ENCODE assay signal across 29 cellular contexts in genomic region chr14:47678993-47679392, GRCh38. TPM values are rescaled to one million over a fixed set of nuclear protein-coding genes. Genes with fewer than 3 reads are reported as not detected.
DNase-seq lines count a peak whose midpoint lies in the region; FAIRE-seq and TF ChIP-seq lines count a peak whose summit lies in the region.
"Had no signal": no experiment of that assay in that cellular context is flagged by ENCODE, and none has a peak within 500 bp of the region (broad histone marks: within the 10 kb centered on the region; RNA-seq: fewer than 3 reads in every experiment).

No MANE protein-coding gene starts in this region.

- no peak overlapping the region for H3K56ac ChIP-seq in H1 (replicated peaks; ENCODE audit: insufficient read length, low read depth, low read length)

- TF ChIP-seq RAD21 in H1 (IDR thresholded peaks at IDR 0.05 in 1 of 2, conservative IDR thresholded peaks at IDR 0.05 in 1 of 2; ENCODE audit: low read depth in 2 of 2, low read length in 2 of 2), result peak; percentile 75 to 80

- H3K36me3 ChIP-seq in H7 (replicated peaks; ENCODE audit: control insufficient read depth, insufficient read depth, low read length) (no peaks in the 10 kb centered on the region), H1 (ENCODE audit: control insufficient read depth in 2 of 4, insufficient read depth in 4 of 4, low read length in 3 of 4) (no peaks in the 10 kb centered on the region)
- H3K36me3 ChIP-seq: Peyer's patch, SJCRH30, thoracic aorta, vagina had no signal

- H3K4me1 Mint-ChIP-seq in neural crest cell, result peaks cover 15% of the 10 kb centered on the region
- H3K4me1 Mint-ChIP-seq: activated B cell treated with CpG ODN at 0.5 μM for 24 hours, IgD-negative memory B cell had no signal

- TF ChIP-seq EP300 in H1 (IDR thresholded peaks at IDR 0.05; ENCODE audit: borderline replicate concordance in 1 of 2, low read depth in 2 of 2, low read length in 2 of 2), result no peak

- no peak overlapping the region for H2BK5ac ChIP-seq in H1 (ENCODE audit: low read depth, low read length)

- no peak overlapping the region for H2BK12ac ChIP-seq in H1 (ENCODE audit: low read depth, low read length)

- H2BK15ac ChIP-seq in H1 (ENCODE audit: low read length), result no peak overlapping the region

- TF ChIP-seq POLR2A in H1 (IDR thresholded peaks at IDR 0.05; ENCODE audit: control extremely low read depth in 1 of 2, low read depth in 2 of 2, low read length in 2 of 2), result no peak

- H2BK20ac ChIP-seq in H1 (ENCODE audit: low read length), result no peak overlapping the region

- H3K4me2 ChIP-seq in H1 (ENCODE audit: insufficient read depth in 1 of 2, low read depth in 2 of 2, low read length in 2 of 2), result no peak overlapping the region

- H4K8ac ChIP-seq in H1 (ENCODE audit: extremely low read depth, insufficient read depth, low read length), result no peak overlapping the region

- no peak overlapping the region for H3K9ac ChIP-seq in H1 (replicated peaks in 1 of 4; ENCODE audit: extremely low read depth in 1 of 4, low read depth in 3 of 4, low read length in 3 of 4)

- H4K20me1 ChIP-seq in H1 (replicated peaks in 1 of 2; ENCODE audit: control insufficient read depth in 1 of 2, insufficient read depth in 2 of 2, low read length in 2 of 2), result peaks cover 0 to 3% of the 10 kb centered on the region in 2 experiments

- no peak overlapping the region for H2AFZ ChIP-seq in H1 (ENCODE audit: low read length)

- H3K27ac Mint-ChIP-seq in neural crest cell (ENCODE audit: unreplicated experiment), result no peak overlapping the region
- H3K27ac Mint-ChIP-seq: activated B cell treated with CpG ODN at 0.5 μM for 24 hours; activated T-cell treated with anti-CD3 and anti-CD28 coated beads, Interleukin-2, amount 50 U/mL, for 72 hours; CD4-positive, CD25-positive, alpha-beta regulatory T cell had no signal

- H3K9me3 Mint-ChIP-seq in neural crest cell, result no peaks in the 10 kb centered on the region
- H3K9me3 Mint-ChIP-seq: activated B cell treated with CpG ODN at 0.5 μM for 24 hours; activated T-cell treated with anti-CD3 and anti-CD28 coated beads, Interleukin-2, amount 50 U/mL, for 72 hours; IgD-negative memory B cell had no signal

- H4K91ac ChIP-seq in H1 (replicated peaks; ENCODE audit: insufficient read length, low read length), result no peak overlapping the region

- H3K4ac ChIP-seq in H1 (replicated peaks; ENCODE audit: insufficient read length, low read depth, low read length), result no peak overlapping the region

- no peak overlapping the region for H3K4me3 Mint-ChIP-seq in neural crest cell
- H3K4me3 Mint-ChIP-seq: activated B cell treated with CpG ODN at 0.5 μM for 24 hours; activated T-cell treated with anti-CD3 and anti-CD28 coated beads, Interleukin-2, amount 50 U/mL, for 72 hours; CD4-positive, CD25-positive, alpha-beta regulatory T cell; IgD-negative memory B cell had no signal

- H2AK5ac ChIP-seq in H1 (ENCODE audit: low read depth, low read length), result no peak overlapping the region

- H3K14ac ChIP-seq in H1 (ENCODE audit: insufficient read length), result no peak overlapping the region

- no peak overlapping the region for H3K23ac ChIP-seq in H1 (ENCODE audit: insufficient read length)

- POLR2A ChIA-PET in H1 (lab: Charles Lee; ENCODE audit: partially characterized antibody), result no interaction called here

- H3K27ac ChIP-seq in H1 (ENCODE audit: low read depth, low read length), result no peak overlapping the region
- H3K27ac ChIP-seq: Peyer's patch, SJCRH30, thoracic aorta, vagina had no signal

- DNase-seq in H7 (peak; percentile 46), NCI-H1105 treated with DMSO at 0.1 percent for 48 hours (lab: John Stamatoyannopoulos, UW) (peak; percentile 17), H1 (ENCODE audit: low read depth in 1 of 2, low spot score in 2 of 2) (no peak), neural crest cell (ENCODE audit: low read depth, low spot score) (no peak), NCI-H446 (lab: John Stamatoyannopoulos, UW) (no peak), GM19239 (ENCODE audit: insufficient read length, low spot score) (no peak), C1 segment of cervical spinal cord (lab: John Stamatoyannopoulos, UW) (no peak), NOMO-1 (lab: John Stamatoyannopoulos, UW; ENCODE audit: unreplicated experiment in 2 of 2) (no peak)
- DNase-seq: activated B cell treated with CpG ODN at 0.5 μM for 24 hours; activated CD4-positive, alpha-beta T cell treated with anti-CD3 and anti-CD28 coated beads, Interleukin-2, amount 50 U/mL, for 4 hours; activated naive CD4-positive, alpha-beta T cell; activated T-cell treated with anti-CD3 and anti-CD28 coated beads, Interleukin-2, amount 50 U/mL, for 72 hours; CD4-positive, CD25-positive, alpha-beta regulatory T cell; cerebellar nuclear complex; DMS 273 treated with DMSO at 0.1 percent for 48 hours; glutamatergic neuron; GOT3; kidney glomerular epithelial cell; NCI-H1092; NCI-H1930; NCI-H345; Peyer's patch; SJCRH30; stimulated activated naive CD4-positive, alpha-beta T cell had no signal

- H3K9me3 ChIP-seq in H1 (ENCODE audit: insufficient read depth in 2 of 2, low read depth in 1 of 2, low read length in 1 of 2), result no peaks in the 10 kb centered on the region
- H3K9me3 ChIP-seq: Peyer's patch, SJCRH30, thoracic aorta, vagina had no signal

- WGBS in H1 (ENCODE audit: extremely low coverage in 1 of 2, insufficient coverage in 1 of 2, insufficient read length in 1 of 2, insufficient replicate concordance in 2 of 2, low coverage in 1 of 2, low lambda C conversion rate in 2 of 2, missing lambda C conversion rate in 1 of 2), 2 experiments, result 29% methylated on average over 1 of the region's 1 CpG; no CpG with 5 or more reads in 1 of the 2 experiments

- no peak overlapping the region for H2BK120ac ChIP-seq in H1 (replicated peaks; ENCODE audit: low read depth, low read length)

- no peak overlapping the region for H3K4me3 ChIP-seq in H7 (ENCODE audit: insufficient read depth, low read depth, low read length)
- no peak overlapping the region for H3K4me3 ChIP-seq in H1 (ENCODE audit: extremely low read depth in 1 of 4, insufficient read depth in 2 of 4, low read depth in 3 of 4, low read length in 4 of 4)
- H3K4me3 ChIP-seq: Peyer's patch, SJCRH30, thoracic aorta, vagina had no signal

- no peak overlapping the region for H3K18ac ChIP-seq in H1 (ENCODE audit: extremely low read depth, low read length)

- peaks cover 5% of the 10 kb centered on the region for H3K27me3 Mint-ChIP-seq in neural crest cell (ENCODE audit: low read depth)

- CTCF ChIA-PET in H1 (lab: Charles Lee; ENCODE audit: partially characterized antibody), result interaction anchor here (0.9 to 2.0 kb wide), 4 partner anchors 9 to 238 kb away, joined by 3 to 9 read pairs (median 4); no protein-coding TSS in a partner anchor

- TF ChIP-seq CTCF in H1 (IDR thresholded peaks at IDR 0.05; ENCODE audit: control extremely low read depth in 1 of 3, insufficient read depth in 1 of 3, low read depth in 1 of 3, low read length in 3 of 3) (peak; percentile 42 to 62 (median 61)), neural crest cell (conservative IDR thresholded peaks at IDR 0.05) (peak; percentile 16)

- H3K23me2 ChIP-seq in H1 (ENCODE audit: low read depth, low read length), result peaks cover 18% of the 10 kb centered on the region; the same call in 1 of the 2 replicates

- H3K36me3 Mint-ChIP-seq in neural crest cell (ENCODE audit: low read depth), result no peaks in the 10 kb centered on the region
- H3K36me3 Mint-ChIP-seq: CD4-positive, CD25-positive, alpha-beta regulatory T cell; IgD-negative memory B cell had no signal

- no peaks in the 10 kb centered on the region for H3K79me1 ChIP-seq in H1 (ENCODE audit: low read depth, low read length)

- H3K79me2 ChIP-seq in H1 (ENCODE audit: control insufficient read depth in 1 of 2, insufficient read depth in 2 of 2, low read length in 2 of 2), result no peaks in the 10 kb centered on the region

- peaks cover 0 to 4% (median 0%) of the 10 kb centered on the region in 4 experiments; a peak in 2 of 7 replicates for H3K4me1 ChIP-seq in H1 (replicated peaks in 1 of 4; ENCODE audit: control insufficient read depth in 3 of 4, insufficient read depth in 4 of 4, low read length in 3 of 4)
- H3K4me1 ChIP-seq: Peyer's patch, SJCRH30 had no signal

- FAIRE-seq in H1 (lab: Jason Lieb, UNC), result no peak
- FAIRE-seq in GM19239 (lab: Jason Lieb, UNC), result no peak

- H3K27me3 ChIP-seq in H7 (ENCODE audit: control insufficient read depth, insufficient read depth, low read length) (peaks cover 37% of the 10 kb centered on the region), H1 (replicated peaks in 1 of 4; ENCODE audit: control insufficient read depth in 3 of 4, extremely low read depth in 1 of 4, insufficient read depth in 3 of 4, low read length in 3 of 4) (peaks cover 5 to 34% (median 26%) of the 10 kb centered on the region in 4 experiments)
- H3K27me3 ChIP-seq: SJCRH30, vagina had no signal

- H4K5ac ChIP-seq in H1 (ENCODE audit: insufficient read length, low read depth, low read length), result no peak overlapping the region

TF ChIP-seq in H1, 55 proteins besides CTCF, POLR2A, EP300 and RAD21 (continues in another document):
- no peak for TF ChIP-seq EGR1 (IDR thresholded peaks at IDR 0.05; ENCODE audit: borderline replicate concordance, low read depth, low read length)
- no peak for TF ChIP-seq POU5F1 (IDR thresholded peaks at IDR 0.05; ENCODE audit: low read depth, low read length)
- no peak for TF ChIP-seq EZH2 (IDR thresholded peaks at IDR 0.05; ENCODE audit: low read depth, low read length, severe bottlenecking)
- no peak for TF ChIP-seq POLR2AphosphoS5 (IDR thresholded peaks at IDR 0.05; ENCODE audit: low read depth, low read length)
- TF ChIP-seq SIX5 (IDR thresholded peaks at IDR 0.05; ENCODE audit: low read depth, low read length), result no peak
- TF ChIP-seq SP2 (IDR thresholded peaks at IDR 0.05; ENCODE audit: low read length), result no peak
- no peak for TF ChIP-seq KDM4A (IDR thresholded peaks at IDR 0.05; ENCODE audit: low read depth, low read length, severe bottlenecking)
- no peak for TF ChIP-seq SP1 (IDR thresholded peaks at IDR 0.05; ENCODE audit: low read depth, low read length)
- no peak for TF ChIP-seq ASH2L (IDR thresholded peaks at IDR 0.05; ENCODE audit: low read length)
- no peak for TF ChIP-seq RFX5 (IDR thresholded peaks at IDR 0.05; ENCODE audit: borderline replicate concordance, low read depth, low read length)
- TF ChIP-seq SUZ12 (IDR thresholded peaks at IDR 0.05; ENCODE audit: low read length), result no peak
- no peak for TF ChIP-seq PHF8 (conservative IDR thresholded peaks at IDR 0.05; ENCODE audit: low read depth, low read length)

RNA-seq across cellular contexts. Expression of gene MDGA2, which starts 3.6 kb away (rescaled TPM):
- total RNA-seq in H7 (2014; rRNA removed; shearing (Covaris generic)), result 3.0 and 3.7 TPM in 2 replicates
- 0.69 and 1.1 TPM in 2 replicates for total RNA-seq in H1 (2021; fragmentation: NEBNext Ultra II Directional; extraction: Animal tissue kit (Norgen Biotek cat#: 25700))
- 0.02 and 0.11 TPM in 2 replicates for polyA plus RNA-seq in H1 (2011; rRNA removed)
- polyA plus RNA-seq in H1 (2011; cell fraction: cytosol; rRNA removed), result 0.06 TPM
- 0.13 TPM for polyA plus RNA-seq in H1 (2011; cell fraction: nucleus; rRNA removed)
- 0.25 to 0.90 TPM (median 0.29 TPM) in 4 replicates for polyA plus RNA-seq in H1 (2012, experiment 1 of 2)
- not detected for polyA plus RNA-seq in H1 (2012, experiment 2 of 2)
- 0.30 TPM for polyA plus RNA-seq in H1 (2013, experiment 1 of 2)
- 0.31 TPM for polyA plus RNA-seq in H1 (2013, experiment 2 of 2)
- polyA minus RNA-seq in H1 (2011; rRNA and poly(A)+ RNA removed), result 0.98 and 1.0 TPM in 2 replicates
- not detected for polyA minus RNA-seq in H1 (2011; cell fraction: cytosol; rRNA and poly(A)+ RNA removed)
- 1.3 TPM for polyA minus RNA-seq in H1 (2011; cell fraction: nucleus; rRNA and poly(A)+ RNA removed)
- total RNA-seq in neural crest cell, result 8.7 and 10.5 TPM in 2 replicates
- total RNA-seq: activated B cell treated with CpG ODN at 0.5 μM for 24 hours; activated T-cell treated with anti-CD3 and anti-CD28 coated beads, Interleukin-2, amount 50 U/mL, for 72 hours; CD4-positive, CD25-positive, alpha-beta regulatory T cell; lung microvascular endothelial cell; Peyer's patch; pulmonary artery endothelial cell; thoracic aorta; vagina had no signal
- polyA plus RNA-seq: CD4-positive, CD25-positive, alpha-beta regulatory T cell; IgD-negative memory B cell had no signal

Comparison
In these comparisons a context has a peak if more than half of its experiments do, and no peak if none do; other contexts are left out.
1. DNase-seq: peak in H7 (single experiment) and NCI-H1105 treated with DMSO at 0.1 percent for 48 hours (single experiment); none in H1 (0 of 2), neural crest cell (single experiment), NCI-H446 (0 of 2), GM19239 (single experiment), C1 segment of cervical spinal cord (0 of 14) and NOMO-1 (0 of 2).